In the genomic region with DNA sequence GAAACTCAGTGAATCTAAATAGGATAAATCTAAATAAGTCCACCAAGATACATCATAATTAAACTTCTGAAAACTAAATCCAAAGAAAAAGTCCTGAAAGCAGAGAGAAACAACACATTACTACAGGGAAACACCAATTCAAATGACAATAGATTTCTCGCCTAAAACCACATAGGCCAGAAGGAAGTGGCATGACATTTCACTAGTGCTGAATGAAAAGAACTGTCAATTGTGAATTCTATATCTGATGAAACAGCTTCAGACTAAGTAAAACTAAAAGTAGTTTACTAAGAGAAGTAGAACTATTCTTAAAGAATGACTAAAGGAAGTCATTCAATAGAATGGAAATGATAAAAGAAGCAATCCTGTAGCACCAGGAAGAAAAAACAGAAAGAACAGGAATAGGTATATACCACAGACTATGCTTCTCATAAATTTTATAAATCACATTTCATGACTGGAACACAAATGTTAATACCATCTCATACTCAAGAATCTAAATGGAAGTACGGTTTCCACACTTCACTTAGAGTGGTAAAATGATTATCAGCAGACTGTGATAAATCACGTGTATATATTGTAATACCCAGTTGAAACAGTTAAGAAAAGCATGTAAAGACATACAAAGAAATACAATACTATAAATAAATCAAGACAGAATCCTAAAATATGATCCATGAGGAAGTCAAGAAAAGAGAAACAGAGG, we compare ENCODE assay signal across 23 cellular contexts. TPM values are rescaled to one million over a fixed set of nuclear protein-coding genes. Genes with fewer than 3 reads are reported as not detected.
DNase-seq lines count a peak whose midpoint lies in the region; ATAC-seq and TF ChIP-seq lines count a peak whose summit lies in the region.
"Had no signal": no experiment of that assay in that cellular context is flagged by ENCODE, and none has a peak within 500 bp of the region (broad histone marks: within the 10 kb centered on the region; RNA-seq: fewer than 3 reads in every experiment).

No MANE protein-coding gene starts in this region.

- H3K4me3 ChIP-seq in neutrophil (ENCODE audit: low read depth in 1 of 2, low read length in 1 of 2) = no peak overlapping the region
- H3K4me3 ChIP-seq: psoas muscle, SJSA1, skin epidermis, testis had no signal

- ATAC-seq in activated CD4-positive, alpha-beta T cell treated with anti-CD3 and anti-CD28 coated beads for 36 hours = peak; percentile 90
- ATAC-seq in activated naive CD4-positive, alpha-beta T cell treated with anti-CD3 and anti-CD28 coated beads, Interleukin-2, amount 50 U/mL, for 72 hours = peak; percentile 92 to 97
- ATAC-seq in GM18873 (IDR thresholded peaks at IDR 0.05; ENCODE audit: low FRiP score, unreplicated experiment) = no peak
- ATAC-seq: HCT116, psoas muscle had no signal

- H3K9me3 ChIP-seq in neutrophil = no peaks in the 10 kb centered on the region
- H3K9me3 ChIP-seq: testis had no signal

- no peak for TF ChIP-seq POLR2A in erythroblast (IDR thresholded peaks at IDR 0.05; ENCODE audit: low read length)

- peaks cover 59% of the 10 kb centered on the region for H3K4me1 Mint-ChIP-seq in activated CD4-positive, alpha-beta T cell treated with anti-CD3 and anti-CD28 coated beads for 36 hours

- H3K27me3 ChIP-seq in neutrophil = no peaks in the 10 kb centered on the region
- H3K27me3 ChIP-seq: SJSA1, testis had no signal

- intact Hi-C loops in activated CD4-positive, alpha-beta T cell treated with anti-CD3 and anti-CD28 coated beads for 36 hours (cut with DNase I, micrococcal nuclease) = loop anchor here (1.0 to 2.0 kb wide), 4 partner anchors 15 to 38 kb away; no protein-coding TSS in a partner anchor

- no peaks in the 10 kb centered on the region for H3K4me1 ChIP-seq in neutrophil (ENCODE audit: control insufficient read depth in 1 of 2, insufficient read depth in 1 of 2, low read depth in 1 of 2, low read length in 1 of 2)
- H3K4me1 ChIP-seq: SJSA1, testis had no signal

- H3K4me3 Mint-ChIP-seq in activated CD4-positive, alpha-beta T cell treated with anti-CD3 and anti-CD28 coated beads for 36 hours = peak overlapping the region; percentile 22
- H3K4me3 Mint-ChIP-seq: B cell had no signal

- CTCF ChIA-PET in activated CD4-positive, alpha-beta T cell treated with anti-CD3 and anti-CD28 coated beads for 36 hours (lab: Charles Lee) = interaction anchor here (1.2 to 2.1 kb wide), 2 partner anchors 14 to 20 kb away, joined by 4 to 6 read pairs; no protein-coding TSS in a partner anchor

- POLR2A ChIA-PET in activated CD4-positive, alpha-beta T cell treated with anti-CD3 and anti-CD28 coated beads for 36 hours (lab: Charles Lee) = interaction anchor here (0.6 to 1.9 kb wide), 3 partner anchors 14 to 358 kb away, joined by 3 to 10 read pairs (median 7); no protein-coding TSS in a partner anchor

- TF ChIP-seq CTCF in neutrophil (IDR thresholded peaks at IDR 0.05) = no peak

- in situ Hi-C loops in SK-MEL-5 (cut with HindIII; ENCODE audit: low pct_unique_long_range_greater_than_20kb, low sequenced_read_pairs) = no loop called here

- no peak for DNase-seq in activated CD4-positive, alpha-beta T cell treated with anti-CD3 and anti-CD28 coated beads for 36 hours
- DNase-seq in activated CD4-positive, alpha-beta T cell treated with anti-CD3 and anti-CD28 coated beads, Interleukin-2, amount 50 U/mL, for 1 hour = no peak
- DNase-seq in SK-MEL-5 (ENCODE audit: low read depth, low spot score) (peak; percentile 63), erythroblast (lab: John Stamatoyannopoulos, UW) (no peak), NCI-H1092 treated with DMSO at 0.1 percent for 48 hours (lab: John Stamatoyannopoulos, UW) (no peak)
- no peak for DNase-seq in activated naive CD4-positive, alpha-beta T cell treated with anti-CD3 and anti-CD28 coated beads, Interleukin-2, amount 50 U/mL, for 72 hours (ENCODE audit: low spot score in 2 of 2)
- DNase-seq: 8988T; activated CD4-positive, alpha-beta T cell treated with anti-CD3 and anti-CD28 coated beads, Interleukin-2, amount 50 U/mL, for 4 hours; activated gamma-delta T cell; NCI-H1092; NCI-H2171; NCI-H82; psoas muscle; stimulated activated CD4-positive, alpha-beta T cell treated with anti-CD3 and anti-CD28 coated beads, Interleukin-4, amount 100 ng/mL, for 1 hour; T1000; testis had no signal

- peak overlapping the region; percentile 16 for H3K27ac ChIP-seq in neutrophil
- H3K27ac ChIP-seq: KMS-11, psoas muscle, SJSA1, testis had no signal

- no peaks in the 10 kb centered on the region for H3K36me3 ChIP-seq in neutrophil

- H3K27ac Mint-ChIP-seq in activated CD4-positive, alpha-beta T cell treated with anti-CD3 and anti-CD28 coated beads for 36 hours = peak overlapping the region; percentile 89
- H3K27ac Mint-ChIP-seq in activated naive CD4-positive, alpha-beta T cell treated with anti-CD3 and anti-CD28 coated beads, Interleukin-2, amount 50 U/mL, for 72 hours = peak overlapping the region; percentile 89 to 94
- H3K27ac Mint-ChIP-seq: B cell had no signal

- no peaks in the 10 kb centered on the region for H3K27me3 Mint-ChIP-seq in activated CD4-positive, alpha-beta T cell treated with anti-CD3 and anti-CD28 coated beads for 36 hours
- H3K27me3 Mint-ChIP-seq: B cell had no signal

- peaks cover 11% of the 10 kb centered on the region for H3K9me3 Mint-ChIP-seq in activated CD4-positive, alpha-beta T cell treated with anti-CD3 and anti-CD28 coated beads for 36 hours (ENCODE audit: low read depth)
- H3K9me3 Mint-ChIP-seq in activated naive CD4-positive, alpha-beta T cell treated with anti-CD3 and anti-CD28 coated beads, Interleukin-2, amount 50 U/mL, for 72 hours = peaks cover 8 to 15% of the 10 kb centered on the region in 2 donors

- peaks cover 51% of the 10 kb centered on the region for H3K36me3 Mint-ChIP-seq in activated CD4-positive, alpha-beta T cell treated with anti-CD3 and anti-CD28 coated beads for 36 hours (ENCODE audit: low read depth)
- peaks cover 12 to 42% of the 10 kb centered on the region in 2 donors for H3K36me3 Mint-ChIP-seq in activated naive CD4-positive, alpha-beta T cell treated with anti-CD3 and anti-CD28 coated beads, Interleukin-2, amount 50 U/mL, for 72 hours

RNA-seq across cellular contexts. Expression of gene ASXL2, which starts 46.4 kb away (rescaled TPM):
- 10 to 100 TPM; 36.8 to 46.4 TPM for total RNA-seq in activated CD4-positive, alpha-beta T cell treated with anti-CD3 and anti-CD28 coated beads for 36 hours
- total RNA-seq in SK-MEL-5 (2014; rRNA removed; shearing (Covaris generic)) = 19.9 and 24.8 TPM in 2 replicates
- polyA plus RNA-seq in SK-MEL-5 (2015; cell fraction: cytosol; rRNA removed) = 19.4 and 25.8 TPM in 2 replicates
- polyA plus RNA-seq in SK-MEL-5 (2015; cell fraction: nucleus; rRNA removed) = 18.9 and 22.2 TPM in 2 replicates
- 10 to 100 TPM; 31.8 to 40.2 TPM for total RNA-seq in activated naive CD4-positive, alpha-beta T cell treated with anti-CD3 and anti-CD28 coated beads, Interleukin-2, amount 50 U/mL, for 72 hours
